In genomic region chr9:124348831-124349230, GRCh38 we compare ENCODE assay signal across 23 cellular contexts.
DNase-seq lines count a peak whose midpoint lies in the region; FAIRE-seq and TF ChIP-seq lines count a peak whose summit lies in the region.
"Had no signal": no experiment of that assay in that cellular context is flagged by ENCODE, and none has a peak within 500 bp of the region (broad histone marks: within the 10 kb centered on the region; RNA-seq: fewer than 3 reads in every experiment).

No MANE protein-coding gene starts in this region.

- H3K18ac ChIP-seq in H9 (ENCODE audit: insufficient read length, low read depth, low read length) = no peak overlapping the region

- H3K36me3 Mint-ChIP-seq in CD14-positive monocyte (peaks cover 89 to 96% of the 10 kb centered on the region in 2 donors), chondrocyte (ENCODE audit: low read depth) (peaks cover 37% of the 10 kb centered on the region), H9 (ENCODE audit: insufficient read depth in 1 of 3, low read depth in 3 of 3) (peaks cover 20 to 49% (median 45%) of the 10 kb centered on the region in 3 experiments)

- no peak overlapping the region for H3K56ac ChIP-seq in H9 (ENCODE audit: insufficient read length, low read depth, low read length)

- no peak overlapping the region for H3K4me2 ChIP-seq in H9 (ENCODE audit: insufficient read depth, insufficient read length, low read length)
- H3K4me2 ChIP-seq: SK-N-SH had no signal

- no peaks in the 10 kb centered on the region for H3K9me3 ChIP-seq in H9 (ENCODE audit: control insufficient read depth, low read depth, low read length)
- H3K9me3 ChIP-seq: body of pancreas, SK-N-SH, thoracic aorta had no signal

- H3K4me1 ChIP-seq in H9 (ENCODE audit: insufficient read depth, low read length) = no peaks in the 10 kb centered on the region
- H3K4me1 ChIP-seq: body of pancreas had no signal

- no peak overlapping the region for H2BK20ac ChIP-seq in H9 (ENCODE audit: low read depth, low read length, poor library complexity, severe bottlenecking)

- H4K8ac ChIP-seq in H9 (replicated peaks; ENCODE audit: insufficient read length, low read depth, low read length) = no peak overlapping the region

- no peak overlapping the region for H2BK15ac ChIP-seq in H9 (ENCODE audit: low read depth, low read length)

- H3K27me3 ChIP-seq in H9 (ENCODE audit: insufficient read depth, low read length) = no peaks in the 10 kb centered on the region
- H3K27me3 ChIP-seq: body of pancreas had no signal

- H3K4ac ChIP-seq in H9 (ENCODE audit: low read depth, low read length) = no peak overlapping the region

- intact Hi-C loops in CD14-positive monocyte (cut with micrococcal nuclease) = no loop called here

- H3K4me3 Mint-ChIP-seq in CD14-positive monocyte (no peak overlapping the region), chondrocyte (ENCODE audit: unreplicated experiment) (no peak overlapping the region), H9 (no peak overlapping the region)
- H3K4me3 Mint-ChIP-seq: activated CD8-positive, alpha-beta memory T cell treated with anti-CD3 and anti-CD28 coated beads, Interleukin-2, amount 10 ng/mL, durations not matched to agents 7 days and 5 days; activated T-helper 17 cell treated with anti-CD3 and anti-CD28 coated beads, Interleukin-2, amount 50 U/mL, for 72 hours; CD4-positive, alpha-beta T cell had no signal

- in situ Hi-C loops in GM13977 (cut with MboI; ENCODE audit: low pct_unique_long_range_greater_than_20kb, low sequenced_read_pairs, unreplicated experiment) = no loop called here

- no peak overlapping the region for H3K9ac ChIP-seq in H9 (ENCODE audit: extremely low read depth, insufficient read length, low read length)
- H3K9ac ChIP-seq: SK-N-SH had no signal

- H3K27ac ChIP-seq in H9 (ENCODE audit: insufficient read length, low read depth, low read length) = no peak overlapping the region
- H3K27ac ChIP-seq: body of pancreas, epithelial cell of prostate, thoracic aorta had no signal

- H4K5ac ChIP-seq in H9 (ENCODE audit: insufficient read length, low read depth, low read length) = no peak overlapping the region

- no peaks in the 10 kb centered on the region for H3K79me2 ChIP-seq in H9 (ENCODE audit: insufficient read depth, low read length)

- TF ChIP-seq CTCF in CD14-positive monocyte (IDR thresholded peaks at IDR 0.05) (no peak), GM13977 (IDR thresholded peaks at IDR 0.05; ENCODE audit: extremely low read depth, insufficient read depth, missing control alignments) (no peak), chondrocyte (IDR thresholded peaks at IDR 0.05) (no peak), H9 (conservative IDR thresholded peaks at IDR 0.05) (no peak)

- H3K4me1 Mint-ChIP-seq in CD14-positive monocyte (peaks cover 7% of the 10 kb centered on the region), chondrocyte (ENCODE audit: low read depth) (peaks cover 12% of the 10 kb centered on the region), H9 (peaks cover 2 to 15% of the 10 kb centered on the region in 2 experiments; a peak in 3 of 4 replicates)
- H3K4me1 Mint-ChIP-seq: activated CD8-positive, alpha-beta memory T cell treated with anti-CD3 and anti-CD28 coated beads, Interleukin-2, amount 10 ng/mL, durations not matched to agents 7 days and 5 days; activated T-helper 17 cell treated with anti-CD3 and anti-CD28 coated beads, Interleukin-2, amount 50 U/mL, for 72 hours had no signal

- no peak overlapping the region for H2AK5ac ChIP-seq in H9 (ENCODE audit: insufficient read length, low read length)

- peaks cover 0 to 3% (median 0%) of the 10 kb centered on the region in 7 donors for H3K9me3 Mint-ChIP-seq in CD14-positive monocyte
- no peaks in the 10 kb centered on the region for H3K9me3 Mint-ChIP-seq in chondrocyte (ENCODE audit: low read depth)
- no peaks in the 10 kb centered on the region for H3K9me3 Mint-ChIP-seq in H9
- H3K9me3 Mint-ChIP-seq: activated T-helper 17 cell treated with anti-CD3 and anti-CD28 coated beads, Interleukin-2, amount 50 U/mL, for 72 hours; CD4-positive, alpha-beta T cell had no signal

- H4K91ac ChIP-seq in H9 (ENCODE audit: insufficient read length, low read depth, low read length) = no peak overlapping the region

- H2AFZ ChIP-seq in H9 (ENCODE audit: low read length) = no peak overlapping the region

- no peaks in the 10 kb centered on the region for H3K27me3 Mint-ChIP-seq in CD14-positive monocyte (ENCODE audit: low read depth in 3 of 3)
- H3K27me3 Mint-ChIP-seq in chondrocyte (ENCODE audit: low read depth) = no peaks in the 10 kb centered on the region
- H3K27me3 Mint-ChIP-seq in H9 (ENCODE audit: low read depth) = no peaks in the 10 kb centered on the region
- H3K27me3 Mint-ChIP-seq: activated CD8-positive, alpha-beta memory T cell treated with anti-CD3 and anti-CD28 coated beads, Interleukin-2, amount 10 ng/mL, durations not matched to agents 7 days and 5 days; activated T-helper 17 cell treated with anti-CD3 and anti-CD28 coated beads, Interleukin-2, amount 50 U/mL, for 72 hours; CD4-positive, alpha-beta T cell had no signal

- no peaks in the 10 kb centered on the region for H3K23me2 ChIP-seq in H9 (ENCODE audit: insufficient read length, low read depth, low read length, poor library complexity, severe bottlenecking)

- WGBS in H9 (ENCODE audit: extremely low coverage, insufficient read length, low lambda C conversion rate) = no CpG with 5 or more reads among the region's 12 CpGs

- no peak overlapping the region for H3K23ac ChIP-seq in H9 (ENCODE audit: insufficient read length, low read depth, low read length)

- H2BK12ac ChIP-seq in H9 (ENCODE audit: insufficient read length, low read depth, low read length) = no peak overlapping the region

- H3K27ac Mint-ChIP-seq in CD14-positive monocyte (peak overlapping the region in 1 of 7 donors; percentile 75), chondrocyte (ENCODE audit: unreplicated experiment) (peak overlapping the region; percentile 12), H9 (no peak overlapping the region; a peak in 2 of 7 replicates)
- H3K27ac Mint-ChIP-seq: activated CD8-positive, alpha-beta memory T cell treated with anti-CD3 and anti-CD28 coated beads, Interleukin-2, amount 10 ng/mL, durations not matched to agents 7 days and 5 days; activated T-helper 17 cell treated with anti-CD3 and anti-CD28 coated beads, Interleukin-2, amount 50 U/mL, for 72 hours; CD4-positive, alpha-beta T cell had no signal

- FAIRE-seq in frontal cortex (lab: Jason Lieb, UNC) = no peak
- FAIRE-seq: GM18507, H54 had no signal

- H2BK5ac ChIP-seq in H9 (ENCODE audit: insufficient read length, low read length) = no peak overlapping the region

- no peak overlapping the region for H2BK120ac ChIP-seq in H9 (ENCODE audit: low read depth, low read length, poor library complexity, severe bottlenecking)

- no peak overlapping the region; the same call in 1 of the 2 replicates for H3K14ac ChIP-seq in H9 (ENCODE audit: insufficient read depth, low read length)

- H3T11ph ChIP-seq in H9 (ENCODE audit: low read length) = no peak overlapping the region

- H4K20me1 ChIP-seq in H9 (ENCODE audit: control insufficient read depth, insufficient read depth, insufficient read length) = no peaks in the 10 kb centered on the region

- H3K79me1 ChIP-seq in H9 (ENCODE audit: insufficient read depth, low read depth, low read length, poor library complexity, severe bottlenecking) = no peaks in the 10 kb centered on the region

- DNase-seq in CD14-positive monocyte (ENCODE audit: low spot score) (peak; percentile 22), GM13977 (ENCODE audit: low spot score) (peak; percentile 10), chondrocyte (ENCODE audit: low spot score) (peak; percentile 86), retina (peak; percentile 6), frontal cortex (ENCODE audit: low spot score in 2 of 2) (no peak), AG20443 (ENCODE audit: low spot score) (no peak), H9 (no peak)
- DNase-seq: activated CD4-positive, alpha-beta T cell treated with anti-CD3 and anti-CD28 coated beads for 48 hours; activated CD8-positive, alpha-beta memory T cell treated with anti-CD3 and anti-CD28 coated beads, Interleukin-2, amount 10 ng/mL, durations not matched to agents 7 days and 5 days; body of pancreas; NCI-H1694; NCI-H2171 treated with DMSO at 0.1 percent for 48 hours; NCI-H526; occipital lobe; SK-N-SH; stimulated activated CD4-positive, alpha-beta T cell treated with anti-CD3 and anti-CD28 coated beads, Interleukin-4, amount 100 ng/mL, for 1 hour; stimulated activated naive CD4-positive, alpha-beta T cell treated with Interleukin-2 at 50 U/mL for 16 hours had no signal

Comparison
In these comparisons a context has a peak if more than half of its experiments do, and no peak if none do; other contexts are left out.
1. DNase-seq: peak in CD14-positive monocyte (single experiment), GM13977 (single experiment), chondrocyte (single experiment) and retina (single experiment); none in frontal cortex (0 of 2), AG20443 (single experiment) and H9 (single experiment).